In genomic region chr2:63057249-63058148, GRCh38 we compare ENCODE assay signal across 13 cellular contexts. TPM values are rescaled to one million over a fixed set of nuclear protein-coding genes. Genes with fewer than 3 reads are reported as not detected.
DNase-seq lines count a peak whose midpoint lies in the region; ATAC-seq, FAIRE-seq and TF ChIP-seq lines count a peak whose summit lies in the region.
"Had no signal": no experiment of that assay in that cellular context is flagged by ENCODE, and none has a peak within 500 bp of the region (broad histone marks: within the 10 kb centered on the region; RNA-seq: fewer than 3 reads in every experiment).

No MANE protein-coding gene starts in this region.

- WGBS in SK-N-SH (ENCODE audit: low lambda C conversion rate), result 60% methylated on average over 35 of the region's 35 CpGs
- WGBS in neuronal stem cell (ENCODE audit: extremely low coverage in 2 of 2, insufficient read length in 2 of 2, insufficient replicate concordance in 1 of 2), 2 donors, result no CpG with 5 or more reads among the region's 35 CpGs

- no peak overlapping the region for H2AK5ac ChIP-seq in neuronal stem cell (ENCODE audit: low read depth, low read length)

- peaks cover 2% of the 10 kb centered on the region for H3K79me1 ChIP-seq in neuronal stem cell (ENCODE audit: low read depth, low read length)

- H3K4me3 ChIP-seq in SK-N-SH (ENCODE audit: low read depth in 2 of 2, low read length in 1 of 2) (no peak overlapping the region), HUES48 (ENCODE audit: low read depth, low read length) (peak overlapping the region; percentile 38; the same call in 1 of the 2 replicates), coronary artery (peak overlapping the region; percentile 60), neuronal stem cell (ENCODE audit: low read length in 2 of 2) (no peak overlapping the region), kidney (ENCODE audit: low read length in 2 of 2) (no peak overlapping the region)

- CTCF ChIA-PET in SK-N-SH (lab: Yijun Ruan, JAX), result interaction anchor here (0.9 to 1.9 kb wide), 3 partner anchors 11 to 600 kb away, joined by 3 to 4 read pairs (median 4); no protein-coding TSS in a partner anchor

- no peak overlapping the region for H2BK120ac ChIP-seq in neuronal stem cell (ENCODE audit: low read depth, low read length)

- H3K18ac ChIP-seq in neuronal stem cell (ENCODE audit: low read length), result peak overlapping the region; percentile 40

- no peak overlapping the region for H3K4ac ChIP-seq in neuronal stem cell (ENCODE audit: low read length)

- H3K9me2 ChIP-seq in SK-N-SH, result no peaks in the 10 kb centered on the region

- H2BK5ac ChIP-seq in neuronal stem cell (ENCODE audit: low read length), result no peak overlapping the region

- H3K4me2 ChIP-seq in SK-N-SH (peak overlapping the region; percentile 45; the same call in 1 of the 2 replicates), neuronal stem cell (ENCODE audit: insufficient read depth, low read length, poor library complexity, severe bottlenecking) (peak overlapping the region; percentile 38)

- no peak overlapping the region for H3K23ac ChIP-seq in neuronal stem cell (ENCODE audit: low read depth, low read length, poor library complexity)

- H4K8ac ChIP-seq in neuronal stem cell (ENCODE audit: low read depth, low read length), result no peak overlapping the region

- no peak overlapping the region for H3K27ac ChIP-seq in SK-N-SH (ENCODE audit: low read depth in 2 of 2, low read length in 1 of 2)
- H3K27ac ChIP-seq in HUES48 (ENCODE audit: low read depth, low read length), result no peak overlapping the region
- no peak overlapping the region for H3K27ac ChIP-seq in coronary artery
- peak overlapping the region; percentile 67 for H3K27ac ChIP-seq in neuronal stem cell (replicated peaks; ENCODE audit: low read length)
- H3K27ac ChIP-seq in kidney (ENCODE audit: low read depth in 2 of 2, low read length in 2 of 2), result no peak overlapping the region

- no peaks in the 10 kb centered on the region for H3K79me2 ChIP-seq in SK-N-SH (ENCODE audit: insufficient read depth)

- ATAC-seq in SK-N-SH treated with all-trans-retinoic acid at 6 μM for 48 hours, result no peak
- ATAC-seq in GM18873 (IDR thresholded peaks at IDR 0.05; ENCODE audit: low FRiP score, unreplicated experiment), result no peak

- FAIRE-seq in kidney (lab: Jason Lieb, UNC), result no peak
- FAIRE-seq: A204.1, keratinocyte had no signal

- no peak for TF ChIP-seq EP300 in SK-N-SH (IDR thresholded peaks at IDR 0.05; ENCODE audit: borderline replicate concordance in 1 of 2, low read depth in 1 of 2, low read length in 1 of 2)

- H3K27me3 ChIP-seq in SK-N-SH (ENCODE audit: insufficient read depth) (peaks cover 40% of the 10 kb centered on the region), HUES48 (ENCODE audit: control insufficient read depth, insufficient read depth, low read length) (peaks cover 99% of the 10 kb centered on the region), neuronal stem cell (ENCODE audit: control insufficient read depth in 3 of 3, insufficient read depth in 3 of 3, low read depth in 1 of 3, low read length in 3 of 3) (peaks cover 21 to 97% (median 72%) of the 10 kb centered on the region in 3 experiments)

- H3K14ac ChIP-seq in neuronal stem cell (ENCODE audit: low read length), result no peak overlapping the region

- no peaks in the 10 kb centered on the region for H3F3A ChIP-seq in SK-N-SH (replicated peaks; ENCODE audit: insufficient read depth)

- H4K91ac ChIP-seq in neuronal stem cell (ENCODE audit: low read depth, low read length, poor library complexity), result no peak overlapping the region

- DNase-seq in SK-N-SH (peak; percentile 27), coronary artery (ENCODE audit: low spot score) (no peak), neuronal stem cell (ENCODE audit: low spot score) (peak; percentile 41), kidney (no peak), C1 segment of cervical spinal cord (lab: John Stamatoyannopoulos, UW) (no peak)
- DNase-seq: activated T-cell treated with anti-CD3 and anti-CD28 coated beads, Interleukin-2, amount 50 U/mL, for 1 hour; DND-41 had no signal

- H3K4me1 ChIP-seq in SK-N-SH (ENCODE audit: control insufficient read depth in 1 of 2, insufficient read depth in 2 of 2, low read depth in 1 of 2, low read length in 1 of 2), result peaks cover 0 to 22% of the 10 kb centered on the region in 2 experiments; a peak in 1 of 4 replicates
- H3K4me1 ChIP-seq in HUES48 (ENCODE audit: control insufficient read depth, insufficient read depth, low read length), result peaks cover 60% of the 10 kb centered on the region
- peaks cover 0 to 31% of the 10 kb centered on the region in 2 donors for H3K4me1 ChIP-seq in neuronal stem cell (ENCODE audit: control insufficient read depth in 2 of 2, insufficient read depth in 1 of 2, low read depth in 1 of 2, low read length in 2 of 2)
- H3K4me1 ChIP-seq in kidney (ENCODE audit: control insufficient read depth in 1 of 2, insufficient read depth in 1 of 2, low read depth in 1 of 2, low read length in 2 of 2), result peaks cover 0 to 20% of the 10 kb centered on the region in 2 donors

- no peaks in the 10 kb centered on the region; the same call in 1 of the 2 replicates for H4K20me1 ChIP-seq in SK-N-SH (ENCODE audit: insufficient read depth)

- TF ChIP-seq CTCF in SK-N-SH (IDR thresholded peaks at IDR 0.05) (no peak), coronary artery (IDR thresholded peaks at IDR 0.05) (no peak), kidney (IDR thresholded peaks at IDR 0.05; ENCODE audit: borderline replicate concordance, extremely low read depth, insufficient read depth) (no peak)

- H3K9ac ChIP-seq in SK-N-SH (no peak overlapping the region), HUES48 (ENCODE audit: low read depth, low read length) (no peak overlapping the region), neuronal stem cell (ENCODE audit: low read depth, low read length, poor library complexity) (no peak overlapping the region), kidney (ENCODE audit: low read length in 2 of 2) (no peak overlapping the region)

- intact Hi-C loops in kidney (cut with DNase I), result no loop called here

- H2AFZ ChIP-seq in SK-N-SH (ENCODE audit: low read depth) (no peak overlapping the region), neuronal stem cell (ENCODE audit: low read length) (peak overlapping the region; percentile 84)

- no peak overlapping the region for H2BK12ac ChIP-seq in neuronal stem cell (ENCODE audit: low read length)

- H2BK15ac ChIP-seq in neuronal stem cell (ENCODE audit: low read length), result no peak overlapping the region

- no peak for TF ChIP-seq RAD21 in SK-N-SH (IDR thresholded peaks at IDR 0.05; ENCODE audit: low read length)

- H3K36me3 ChIP-seq in SK-N-SH (replicated peaks in 1 of 2; ENCODE audit: control insufficient read depth in 1 of 2, insufficient read depth in 2 of 2, low read length in 1 of 2), result no peaks in the 10 kb centered on the region
- no peaks in the 10 kb centered on the region for H3K36me3 ChIP-seq in HUES48 (ENCODE audit: control insufficient read depth, insufficient read depth, low read length)
- H3K36me3 ChIP-seq in neuronal stem cell (replicated peaks in 1 of 2; ENCODE audit: control insufficient read depth in 2 of 2, insufficient read depth in 2 of 2, low read length in 2 of 2), result peaks cover 3 to 14% of the 10 kb centered on the region in 2 donors
- H3K36me3 ChIP-seq in kidney (ENCODE audit: control insufficient read depth in 1 of 2, insufficient read depth in 2 of 2, low read length in 2 of 2), result no peaks in the 10 kb centered on the region

- POLR2A ChIA-PET in SK-N-SH (lab: Yijun Ruan, JAX), result no interaction called here

- H3K9me3 ChIP-seq in SK-N-SH (no peaks in the 10 kb centered on the region), HUES48 (ENCODE audit: control insufficient read depth, insufficient read depth, low read length) (no peaks in the 10 kb centered on the region), neuronal stem cell (replicated peaks in 1 of 2; ENCODE audit: control insufficient read depth in 2 of 2, insufficient read depth in 1 of 2, low read depth in 1 of 2, low read length in 2 of 2) (peaks cover 2 to 38% of the 10 kb centered on the region in 2 donors), kidney (ENCODE audit: control insufficient read depth in 1 of 2, low read length in 2 of 2) (peaks cover 0 to 2% of the 10 kb centered on the region in 2 donors)

TF ChIP-seq in SK-N-SH, 30 proteins besides CTCF, POLR2A, EP300 and RAD21 (continues in another document):
- TF ChIP-seq USF2 (IDR thresholded peaks at IDR 0.05; ENCODE audit: borderline replicate concordance, low read depth, low read length), result no peak
- TF ChIP-seq MEF2A (IDR thresholded peaks at IDR 0.05; ENCODE audit: borderline replicate concordance, low read depth), result no peak
- no peak for TF ChIP-seq CHD2 (IDR thresholded peaks at IDR 0.05; ENCODE audit: low read length, partially characterized antibody)
- no peak for TF ChIP-seq ELF1 (IDR thresholded peaks at IDR 0.05)

TF ChIP-seq in SK-N-SH treated with all-trans-retinoic acid at 6 μM for 48 hours, 23 proteins besides CTCF, POLR2A, EP300 and RAD21 (continues in another document):
- TF ChIP-seq ZFP3 (CRISPR knock-in tag; IDR thresholded peaks at IDR 0.05) (no peak), ZNF565 (CRISPR knock-in tag; conservative IDR thresholded peaks at IDR 0.05; ENCODE audit: low read depth) (no peak), ISL1 (CRISPR knock-in tag; IDR thresholded peaks at IDR 0.05) (no peak), RARB (CRISPR knock-in tag; IDR thresholded peaks at IDR 0.05) (no peak), ZNF8 (CRISPR knock-in tag; IDR thresholded peaks at IDR 0.05) (no peak), TCF4 (CRISPR knock-in tag; IDR thresholded peaks at IDR 0.05; ENCODE audit: borderline replicate concordance) (no peak), CSDC2 (CRISPR knock-in tag; IDR thresholded peaks at IDR 0.05) (no peak), ARNTL (CRISPR knock-in tag; IDR thresholded peaks at IDR 0.05; ENCODE audit: borderline replicate concordance, low read depth) (no peak), SNAI2 (CRISPR knock-in tag; IDR thresholded peaks at IDR 0.05) (no peak), TOX (CRISPR knock-in tag; IDR thresholded peaks at IDR 0.05; ENCODE audit: borderline replicate concordance) (no peak)

RNA-seq across cellular contexts. Expression of gene OTX1, which starts 6.9 kb away (rescaled TPM):
- polyA plus RNA-seq in SK-N-SH (2012; rRNA removed), result 0.15 and 0.20 TPM in 2 replicates
- 0.12 and 0.13 TPM in 2 replicates for polyA plus RNA-seq in SK-N-SH (2012; cell fraction: cytosol; rRNA removed)
- 0.86 and 0.95 TPM in 2 replicates for polyA plus RNA-seq in SK-N-SH (2012; cell fraction: nucleus; rRNA removed)
- polyA plus RNA-seq in neuronal stem cell (2013, experiment 1 of 2), result 10.3 TPM
- 10.4 TPM for polyA plus RNA-seq in neuronal stem cell (2013, experiment 2 of 2)
- total RNA-seq in kidney, result not detected
- polyA plus RNA-seq in kidney (ENCODE audit: insufficient read depth, low read depth, low replicate concordance), result not detected
- polyA plus RNA-seq: neural cell had no signal

Comparison
In these comparisons a context has a peak if more than half of its experiments do, and no peak if none do; other contexts are left out.
1. DNase-seq: peak in SK-N-SH (single experiment) and neuronal stem cell (single experiment); none in coronary artery (single experiment), kidney (single experiment) and C1 segment of cervical spinal cord (0 of 14).
2. H3K4me3 ChIP-seq: peak in HUES48 (single experiment) and coronary artery (single experiment); none in SK-N-SH (0 of 2), neuronal stem cell (0 of 2) and kidney (0 of 2).